Comparison of ENCODE assay signal across 10 cellular contexts in the genomic region with DNA sequence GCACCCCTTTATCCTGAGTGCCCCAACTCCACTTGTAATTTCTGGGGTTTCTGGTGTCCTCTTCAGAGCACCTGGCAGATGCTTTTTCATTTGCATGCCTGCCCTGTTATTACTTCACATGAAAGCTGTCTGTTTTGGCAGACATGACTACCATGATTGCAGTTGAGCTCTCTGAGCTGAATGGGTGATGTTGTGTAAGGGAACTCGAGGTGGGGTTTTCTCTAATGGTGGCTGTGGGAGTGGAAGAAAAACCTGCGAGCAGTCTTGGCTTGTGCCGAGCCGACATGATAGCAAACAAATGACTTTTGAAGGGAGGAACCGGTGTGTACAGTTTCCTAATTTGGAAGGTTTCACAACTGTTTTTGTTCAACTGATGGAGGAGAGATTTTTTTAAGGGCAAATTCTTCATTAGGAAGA.
DNase-seq lines count a peak whose midpoint lies in the region; ATAC-seq and TF ChIP-seq lines count a peak whose summit lies in the region.
"Had no signal": no experiment of that assay in that cellular context is flagged by ENCODE, and none has a peak within 500 bp of the region (broad histone marks: within the 10 kb centered on the region; RNA-seq: fewer than 3 reads in every experiment).

No MANE protein-coding gene starts in this region.

- H3K9ac ChIP-seq in trophoblast cell (ENCODE audit: low read length) = no peak overlapping the region

- H3K27me3 ChIP-seq in Peyer's patch (no peaks in the 10 kb centered on the region), trophoblast cell (ENCODE audit: insufficient read depth, low read length) (no peaks in the 10 kb centered on the region)

- no peak for ATAC-seq in HG02884 (IDR thresholded peaks at IDR 0.05; ENCODE audit: unreplicated experiment)
- no peak for ATAC-seq in GM21528 (IDR thresholded peaks at IDR 0.05; ENCODE audit: low FRiP score, unreplicated experiment)
- ATAC-seq in GM18505 (IDR thresholded peaks at IDR 0.05; ENCODE audit: unreplicated experiment) = no peak
- ATAC-seq: activated T-cell treated with anti-CD3 and anti-CD28 coated beads, Interleukin-2, amount 50 U/mL, for 4 hours had no signal

- peak overlapping the region; percentile 49 for H4K8ac ChIP-seq in trophoblast cell (ENCODE audit: low read depth, low read length)

- no peaks in the 10 kb centered on the region for H3K9me3 ChIP-seq in Peyer's patch
- no peaks in the 10 kb centered on the region for H3K9me3 ChIP-seq in trophoblast cell (ENCODE audit: insufficient read depth, low read depth, low read length)

- WGBS in trophoblast cell (ENCODE audit: extremely low coverage, insufficient coverage, insufficient read length) = no CpG with 5 or more reads among the region's 5 CpGs

- peak overlapping the region; percentile 43 for H2BK12ac ChIP-seq in trophoblast cell (ENCODE audit: low read length)

- peak overlapping the region; percentile 45 for H3K14ac ChIP-seq in trophoblast cell (ENCODE audit: low read length)

- peaks cover 65% of the 10 kb centered on the region for H3K79me1 ChIP-seq in trophoblast cell (ENCODE audit: low read length)

- no peak overlapping the region for H2AFZ ChIP-seq in trophoblast cell (ENCODE audit: insufficient read depth, low read length, poor library complexity)

- H2AK5ac ChIP-seq in trophoblast cell (ENCODE audit: low read length) = peak overlapping the region; percentile 67

- H2BK120ac ChIP-seq in trophoblast cell (ENCODE audit: insufficient read depth, low read length, poor library complexity) = peak overlapping the region; percentile 99

- no peak for TF ChIP-seq POLR2A in Peyer's patch (IDR thresholded peaks at IDR 0.05)
- TF ChIP-seq POLR2A in GM18505 (IDR thresholded peaks at IDR 0.05; ENCODE audit: borderline replicate concordance, extremely low read depth, insufficient read depth, insufficient read length) = no peak

- peak overlapping the region; percentile 3 for H4K12ac ChIP-seq in trophoblast cell (ENCODE audit: low read depth, low read length)

- TF ChIP-seq CTCF in Peyer's patch (IDR thresholded peaks at IDR 0.05) = no peak

- H3K4me2 ChIP-seq in trophoblast cell (ENCODE audit: low read length) = peak overlapping the region; percentile 44

- H3K18ac ChIP-seq in trophoblast cell (ENCODE audit: low read length) = peak overlapping the region; percentile 21

- no peaks in the 10 kb centered on the region for H3K36me3 ChIP-seq in Peyer's patch
- peaks cover 0 to 3% of the 10 kb centered on the region in 2 experiments for H3K36me3 ChIP-seq in trophoblast cell (ENCODE audit: control insufficient read depth in 1 of 2, insufficient read depth in 2 of 2, low read length in 2 of 2)

- H3K4ac ChIP-seq in trophoblast cell (ENCODE audit: low read depth, low read length) = peak overlapping the region; percentile 63

- no peak overlapping the region for H3K4me3 ChIP-seq in Peyer's patch
- H3K4me3 ChIP-seq in trophoblast cell (ENCODE audit: low read depth, low read length) = no peak overlapping the region

- H3K27ac ChIP-seq in Peyer's patch (peak overlapping the region; percentile 30 to 79 (median 58)), trophoblast cell (ENCODE audit: low read depth, low read length) (peak overlapping the region; percentile 99)

- peak; percentile 7 for DNase-seq in DMS 273 treated with DMSO at 0.1 percent for 48 hours (lab: John Stamatoyannopoulos, UW)
- no peak for DNase-seq in Peyer's patch
- peak; percentile 74 for DNase-seq in fibroblast of peridontal ligament (ENCODE audit: extremely low read depth)
- DNase-seq in trophoblast cell = peak in 1 of 2 donors; percentile 70
- DNase-seq in EL = no peak
- DNase-seq: activated T-cell treated with anti-CD3 and anti-CD28 coated beads, Interleukin-2, amount 50 U/mL, for 4 hours; GDM1 had no signal

- peak overlapping the region; percentile 93 for H2BK5ac ChIP-seq in trophoblast cell (ENCODE audit: low read depth, low read length, poor library complexity)

- no peak overlapping the region for H3K23ac ChIP-seq in trophoblast cell (ENCODE audit: low read length)

- H4K91ac ChIP-seq in trophoblast cell (ENCODE audit: low read depth, low read length) = peak overlapping the region; percentile 82

- H3K4me1 ChIP-seq in Peyer's patch = no peaks in the 10 kb centered on the region
- H3K4me1 ChIP-seq in trophoblast cell (ENCODE audit: control insufficient read depth in 1 of 2, insufficient read depth in 2 of 2, low read length in 2 of 2) = peaks cover 58 to 60% of the 10 kb centered on the region in 2 experiments

- peaks cover 17% of the 10 kb centered on the region for H3K79me2 ChIP-seq in trophoblast cell (ENCODE audit: control insufficient read depth, insufficient read depth, low read length, poor library complexity)

Comparison
In these comparisons a context has a peak if more than half of its experiments do, and no peak if none do; other contexts are left out.
1. DNase-seq: peak in DMS 273 treated with DMSO at 0.1 percent for 48 hours (single experiment) and fibroblast of peridontal ligament (single experiment); none in Peyer's patch (0 of 3) and EL (single experiment).